In genomic region chr10:17914169-17915045, GRCh38 we compare ENCODE assay signal across 19 cellular contexts. TPM values are rescaled to one million over a fixed set of nuclear protein-coding genes. Genes with fewer than 3 reads are reported as not detected.
DNase-seq lines count a peak whose midpoint lies in the region; ATAC-seq, FAIRE-seq and TF ChIP-seq lines count a peak whose summit lies in the region.
"Had no signal": no experiment of that assay in that cellular context is flagged by ENCODE, and none has a peak within 500 bp of the region (broad histone marks: within the 10 kb centered on the region; RNA-seq: fewer than 3 reads in every experiment).

No MANE protein-coding gene starts in this region.

- peaks cover 10% of the 10 kb centered on the region for H3K27me3 Mint-ChIP-seq in CD4-positive, CD25-positive, alpha-beta regulatory T cell

- no peak overlapping the region for H3K27ac Mint-ChIP-seq in CD4-positive, CD25-positive, alpha-beta regulatory T cell

- H3K36me3 Mint-ChIP-seq in CD4-positive, CD25-positive, alpha-beta regulatory T cell: peaks cover 3% of the 10 kb centered on the region

- peaks cover 0 to 3% (median 0%) of the 10 kb centered on the region in 4 donors for H3K4me1 Mint-ChIP-seq in CD4-positive, CD25-positive, alpha-beta regulatory T cell

- no peaks in the 10 kb centered on the region for H3K4me1 ChIP-seq in CD4-positive, CD25-positive, alpha-beta regulatory T cell (ENCODE audit: control insufficient read depth, insufficient read depth, low read length, poor library complexity, severe bottlenecking)
- no peaks in the 10 kb centered on the region for H3K4me1 ChIP-seq in lower lobe of right lung
- H3K4me1 ChIP-seq in colonic mucosa: no peaks in the 10 kb centered on the region
- no peaks in the 10 kb centered on the region for H3K4me1 ChIP-seq in kidney (ENCODE audit: control insufficient read depth in 1 of 2, insufficient read depth in 1 of 2, low read depth in 1 of 2, low read length in 2 of 2)

- intact Hi-C loops in lower lobe of right lung (cut with DNase I) (no loop called here), colonic mucosa (cut with DNase I) (loop anchor here (10.0 kb wide), 1 partner anchor 190 kb away; no protein-coding TSS in a partner anchor), kidney (cut with DNase I) (no loop called here)

- no peak for TF ChIP-seq CTCF in lower lobe of right lung (IDR thresholded peaks at IDR 0.05)
- no peak for TF ChIP-seq CTCF in colonic mucosa (IDR thresholded peaks at IDR 0.05)
- no peak for TF ChIP-seq CTCF in kidney (IDR thresholded peaks at IDR 0.05; ENCODE audit: borderline replicate concordance, extremely low read depth, insufficient read depth)

- no peak overlapping the region for H3K4me3 ChIP-seq in CD4-positive, CD25-positive, alpha-beta regulatory T cell (ENCODE audit: low read depth, low read length)
- H3K4me3 ChIP-seq in lower lobe of right lung: no peak overlapping the region
- no peak overlapping the region for H3K4me3 ChIP-seq in colonic mucosa
- H3K4me3 ChIP-seq in kidney (ENCODE audit: low read length in 2 of 2): no peak overlapping the region
- H3K4me3 ChIP-seq: HAP-1 had no signal

- H3K27ac ChIP-seq in CD4-positive, CD25-positive, alpha-beta regulatory T cell (ENCODE audit: insufficient read depth, low read length, poor library complexity, severe bottlenecking): no peak overlapping the region
- H3K27ac ChIP-seq in lower lobe of right lung (no peak overlapping the region), colonic mucosa (no peak overlapping the region), kidney (ENCODE audit: low read depth in 2 of 2, low read length in 2 of 2) (no peak overlapping the region)
- H3K27ac ChIP-seq: C4-2B, HL-60 had no signal

- ATAC-seq in CD4-positive, CD25-positive, alpha-beta regulatory T cell (ENCODE audit: low read depth in 2 of 2): peak; percentile 20 to 22
- ATAC-seq in esophagus mucosa (peak; percentile 23), lower lobe of right lung (peak; percentile 37 to 54), GM21723 (IDR thresholded peaks at IDR 0.05; ENCODE audit: unreplicated experiment) (no peak)
- ATAC-seq in stimulated activated naive CD8-positive, alpha-beta T cell treated with anti-CD3 and anti-CD28 coated beads, Interleukin-15, Interleukin-2, amounts not matched to agents 100 U/mL and 50 U/mL, for 24 hours: peak; percentile 9

- no peak overlapping the region for H3K4me3 Mint-ChIP-seq in CD4-positive, CD25-positive, alpha-beta regulatory T cell

- no peaks in the 10 kb centered on the region for H3K36me3 ChIP-seq in CD4-positive, CD25-positive, alpha-beta regulatory T cell (ENCODE audit: control insufficient read depth, insufficient read depth, low read length)
- H3K36me3 ChIP-seq in lower lobe of right lung: no peaks in the 10 kb centered on the region
- no peaks in the 10 kb centered on the region for H3K36me3 ChIP-seq in colonic mucosa
- no peaks in the 10 kb centered on the region for H3K36me3 ChIP-seq in kidney (ENCODE audit: control insufficient read depth in 1 of 2, insufficient read depth in 2 of 2, low read length in 2 of 2)
- H3K36me3 ChIP-seq: HAP-1 had no signal

- H3K9ac ChIP-seq in colonic mucosa (ENCODE audit: low read depth in 2 of 2, low read length in 2 of 2) (no peak overlapping the region), kidney (ENCODE audit: low read length in 2 of 2) (no peak overlapping the region)

- H3K9me3 Mint-ChIP-seq in CD4-positive, CD25-positive, alpha-beta regulatory T cell: peaks cover 0 to 6% (median 2%) of the 10 kb centered on the region in 7 donors

- no peak for DNase-seq in CD4-positive, CD25-positive, alpha-beta regulatory T cell
- no peak for DNase-seq in lower lobe of right lung
- no peak for DNase-seq in stimulated activated naive CD8-positive, alpha-beta T cell treated with anti-CD3 and anti-CD28 coated beads, Interleukin-15, Interleukin-2, amounts not matched to agents 100 U/mL and 50 U/mL, for 24 hours
- no peak for DNase-seq in colonic mucosa
- no peak for DNase-seq in kidney
- DNase-seq: COR-L47, DMS153, EL, NCI-H187, NCI-H345, NCI-H526 treated with DMSO at 0.1 percent for 48 hours, SHP77 treated with DMSO at 0.1 percent for 48 hours had no signal

- H3K9me3 ChIP-seq in CD4-positive, CD25-positive, alpha-beta regulatory T cell (ENCODE audit: control insufficient read depth in 2 of 2, low read length in 2 of 2): no peaks in the 10 kb centered on the region
- H3K9me3 ChIP-seq in lower lobe of right lung (no peaks in the 10 kb centered on the region), colonic mucosa (no peaks in the 10 kb centered on the region), kidney (ENCODE audit: control insufficient read depth in 1 of 2, low read length in 2 of 2) (no peaks in the 10 kb centered on the region)
- H3K9me3 ChIP-seq: HAP-1 had no signal

- no peak for FAIRE-seq in kidney (lab: Jason Lieb, UNC)
- FAIRE-seq: RCC 7860 had no signal

- H3K27me3 ChIP-seq in CD4-positive, CD25-positive, alpha-beta regulatory T cell (ENCODE audit: control insufficient read depth, insufficient read depth, low read length): no peaks in the 10 kb centered on the region
- H3K27me3 ChIP-seq in lower lobe of right lung (ENCODE audit: low read depth) (no peaks in the 10 kb centered on the region), colonic mucosa (no peaks in the 10 kb centered on the region)

RNA-seq across cellular contexts. Expression of gene SLC39A12, which starts 37.3 kb away (rescaled TPM):
- not detected for total RNA-seq in CD4-positive, CD25-positive, alpha-beta regulatory T cell
- polyA plus RNA-seq in CD4-positive, CD25-positive, alpha-beta regulatory T cell: not detected
- total RNA-seq in esophagus mucosa (0.08 TPM), lower lobe of right lung (0.41 TPM), colonic mucosa (under 1 TPM; 0.13 to 0.15 TPM), kidney (0.16 TPM)
- not detected for polyA plus RNA-seq in kidney (ENCODE audit: insufficient read depth, low read depth, low replicate concordance)
- total RNA-seq: A673 had no signal
